In the genomic region with DNA sequence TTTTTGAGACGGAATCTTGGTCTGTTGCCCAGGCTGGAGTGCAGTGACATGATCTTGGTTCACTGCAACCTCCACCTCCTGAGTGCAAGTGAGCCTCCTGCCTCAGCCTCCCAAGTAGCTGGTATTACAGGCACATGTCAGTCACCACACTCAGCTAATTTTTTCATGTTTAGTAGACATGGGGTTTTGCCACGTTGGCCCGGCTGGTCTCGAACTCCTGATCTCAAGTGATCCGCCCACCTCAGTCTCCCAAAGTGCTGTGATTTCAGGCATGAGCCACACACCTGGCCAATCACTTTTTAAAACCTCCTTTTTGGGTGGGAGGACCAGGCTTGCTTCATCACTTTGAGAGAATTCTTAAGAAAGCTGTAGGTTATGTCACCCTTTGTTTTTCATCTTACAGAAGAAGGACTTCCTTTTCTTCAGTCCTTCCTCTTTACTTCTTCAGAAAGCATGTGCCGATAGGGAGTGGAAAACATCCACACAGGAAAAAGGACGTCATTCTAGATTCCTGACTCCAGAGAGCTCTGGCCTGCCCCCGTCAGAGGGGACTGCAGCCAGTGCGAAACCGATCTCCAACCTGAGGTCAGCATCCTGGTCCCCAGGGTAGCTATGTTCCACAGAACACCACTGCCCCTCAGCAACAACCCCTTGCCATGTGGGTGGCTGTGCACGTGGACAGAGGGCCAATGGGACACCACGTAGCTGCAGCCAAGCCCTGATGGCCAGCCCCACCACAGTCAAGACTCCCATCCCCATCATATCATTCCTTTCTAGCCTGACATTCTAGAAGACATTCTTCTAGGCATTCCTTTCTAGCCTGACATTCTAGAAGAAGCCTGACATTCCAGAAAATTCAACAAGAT, we compare ENCODE assay signal across 1 cellular context.
TF ChIP-seq lines count a peak whose summit lies in the region.

No MANE protein-coding gene starts in this region.

TF ChIP-seq in GM12878, 131 proteins besides CTCF, POLR2A, EP300 and RAD21 (continued from another document):
- TF ChIP-seq SUPT20H (IDR thresholded peaks at IDR 0.05; ENCODE audit: borderline replicate concordance, control insufficient read depth, low read depth, low read length) (no peak), RAD51 (IDR thresholded peaks at IDR 0.05) (no peak), ZBED1 (IDR thresholded peaks at IDR 0.05; ENCODE audit: borderline replicate concordance) (no peak), RCOR1 (conservative IDR thresholded peaks at IDR 0.05; ENCODE audit: low read depth, low read length) (no peak), SREBF2 (IDR thresholded peaks at IDR 0.05; ENCODE audit: low read length) (no peak), TCF3 (IDR thresholded peaks at IDR 0.05; ENCODE audit: borderline replicate concordance, insufficient read depth, low read depth, low read length) (no peak)
- TF ChIP-seq, protein P1, sequence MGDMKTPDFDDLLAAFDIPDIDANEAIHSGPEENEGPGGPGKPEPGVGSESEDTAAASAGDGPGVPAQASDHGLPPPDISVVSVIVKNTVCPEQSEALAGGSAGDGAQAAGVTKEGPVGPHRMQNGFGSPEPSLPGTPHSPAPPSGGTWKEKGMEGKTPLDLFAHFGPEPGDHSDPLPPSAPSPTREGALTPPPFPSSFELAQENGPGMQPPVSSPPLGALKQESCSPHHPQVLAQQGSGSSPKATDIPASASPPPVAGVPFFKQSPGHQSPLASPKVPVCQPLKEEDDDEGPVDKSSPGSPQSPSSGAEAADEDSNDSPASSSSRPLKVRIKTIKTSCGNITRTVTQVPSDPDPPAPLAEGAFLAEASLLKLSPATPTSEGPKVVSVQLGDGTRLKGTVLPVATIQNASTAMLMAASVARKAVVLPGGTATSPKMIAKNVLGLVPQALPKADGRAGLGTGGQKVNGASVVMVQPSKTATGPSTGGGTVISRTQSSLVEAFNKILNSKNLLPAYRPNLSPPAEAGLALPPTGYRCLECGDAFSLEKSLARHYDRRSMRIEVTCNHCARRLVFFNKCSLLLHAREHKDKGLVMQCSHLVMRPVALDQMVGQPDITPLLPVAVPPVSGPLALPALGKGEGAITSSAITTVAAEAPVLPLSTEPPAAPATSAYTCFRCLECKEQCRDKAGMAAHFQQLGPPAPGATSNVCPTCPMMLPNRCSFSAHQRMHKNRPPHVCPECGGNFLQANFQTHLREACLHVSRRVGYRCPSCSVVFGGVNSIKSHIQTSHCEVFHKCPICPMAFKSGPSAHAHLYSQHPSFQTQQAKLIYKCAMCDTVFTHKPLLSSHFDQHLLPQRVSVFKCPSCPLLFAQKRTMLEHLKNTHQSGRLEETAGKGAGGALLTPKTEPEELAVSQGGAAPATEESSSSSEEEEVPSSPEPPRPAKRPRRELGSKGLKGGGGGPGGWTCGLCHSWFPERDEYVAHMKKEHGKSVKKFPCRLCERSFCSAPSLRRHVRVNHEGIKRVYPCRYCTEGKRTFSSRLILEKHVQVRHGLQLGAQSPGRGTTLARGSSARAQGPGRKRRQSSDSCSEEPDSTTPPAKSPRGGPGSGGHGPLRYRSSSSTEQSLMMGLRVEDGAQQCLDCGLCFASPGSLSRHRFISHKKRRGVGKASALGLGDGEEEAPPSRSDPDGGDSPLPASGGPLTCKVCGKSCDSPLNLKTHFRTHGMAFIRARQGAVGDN (IDR thresholded peaks at IDR 0.05) = no peak
- TF ChIP-seq, protein P2, sequence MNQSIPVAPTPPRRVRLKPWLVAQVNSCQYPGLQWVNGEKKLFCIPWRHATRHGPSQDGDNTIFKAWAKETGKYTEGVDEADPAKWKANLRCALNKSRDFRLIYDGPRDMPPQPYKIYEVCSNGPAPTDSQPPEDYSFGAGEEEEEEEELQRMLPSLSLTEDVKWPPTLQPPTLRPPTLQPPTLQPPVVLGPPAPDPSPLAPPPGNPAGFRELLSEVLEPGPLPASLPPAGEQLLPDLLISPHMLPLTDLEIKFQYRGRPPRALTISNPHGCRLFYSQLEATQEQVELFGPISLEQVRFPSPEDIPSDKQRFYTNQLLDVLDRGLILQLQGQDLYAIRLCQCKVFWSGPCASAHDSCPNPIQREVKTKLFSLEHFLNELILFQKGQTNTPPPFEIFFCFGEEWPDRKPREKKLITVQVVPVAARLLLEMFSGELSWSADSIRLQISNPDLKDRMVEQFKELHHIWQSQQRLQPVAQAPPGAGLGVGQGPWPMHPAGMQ (IDR thresholded peaks at IDR 0.05; ENCODE audit: borderline replicate concordance) = no peak
